In genomic region chr10:79289801-79290200, GRCh38 we compare ENCODE assay signal across 21 cellular contexts. TPM values are rescaled to one million over a fixed set of nuclear protein-coding genes. Genes with fewer than 3 reads are reported as not detected.
DNase-seq lines count a peak whose midpoint lies in the region; ATAC-seq, FAIRE-seq and TF ChIP-seq lines count a peak whose summit lies in the region.
"Had no signal": no experiment of that assay in that cellular context is flagged by ENCODE, and none has a peak within 500 bp of the region (broad histone marks: within the 10 kb centered on the region; RNA-seq: fewer than 3 reads in every experiment).

No MANE protein-coding gene starts in this region.

- peak overlapping the region in 4 of 6 donors; percentile 54 to 91 (median 82) for H3K27ac Mint-ChIP-seq in naive B cell

- CTCF ChIA-PET in HepG2 (lab: Yijun Ruan, JAX; ENCODE audit: low intra/inter-chr PET ratio, low total read pairs) = no interaction called here

- H3K9me3 Mint-ChIP-seq in naive B cell = no peaks in the 10 kb centered on the region
- H3K9me3 Mint-ChIP-seq: H9 had no signal

- TF ChIP-seq RAD21 in HepG2 (CRISPR knock-in tag; IDR thresholded peaks at IDR 0.05) = no peak

- H3K9ac ChIP-seq in HepG2 (ENCODE audit: insufficient read depth, low read depth, low read length) (no peak overlapping the region), colonic mucosa (ENCODE audit: low read depth in 2 of 2, low read length in 2 of 2) (no peak overlapping the region)

- WGBS in right lobe of liver (ENCODE audit: insufficient coverage, low coverage, low lambda C conversion rate, missing lambda C conversion rate) = no CpG with 5 or more reads among the region's 6 CpGs
- WGBS in HepG2 (ENCODE audit: low lambda C conversion rate) = 86% methylated on average over 4 of the region's 6 CpGs
- WGBS in aorta, 2 donors = 81 to 85% methylated on average over 6 of the region's 6 CpGs

- peaks cover 9% of the 10 kb centered on the region; the same call in 1 of the 2 replicates for H4K20me1 ChIP-seq in HepG2 (ENCODE audit: insufficient read depth, low read length)

- H3K4me3 Mint-ChIP-seq in naive B cell = no peak overlapping the region
- H3K4me3 Mint-ChIP-seq: H9 had no signal

- H3K4me2 ChIP-seq in HepG2 (ENCODE audit: low read depth, low read length) = no peak overlapping the region

- TF ChIP-seq POLR2A in right lobe of liver (IDR thresholded peaks at IDR 0.05) = no peak
- no peak for TF ChIP-seq POLR2A in HepG2 (IDR thresholded peaks at IDR 0.05; ENCODE audit: insufficient read depth in 1 of 2, low read depth in 2 of 2, low read length in 2 of 2)

- intact Hi-C loops in right lobe of liver (cut with DNase I) = no loop called here
- intact Hi-C loops in HepG2 (cut with micrococcal nuclease; ENCODE audit: unreplicated experiment) = loop anchor here (10.0 kb wide), 1 partner anchor 55 kb away; the partner anchor contains the start of gene PPIF
- intact Hi-C loops in colonic mucosa (cut with DNase I) = no loop called here
- intact Hi-C loops in aorta (cut with DNase I) = no loop called here

- H2AFZ ChIP-seq in HepG2 (ENCODE audit: low read length) = no peak overlapping the region

- no peaks in the 10 kb centered on the region for H3K79me2 ChIP-seq in HepG2 (ENCODE audit: insufficient read depth, low read length)

- H3K4me1 Mint-ChIP-seq in naive B cell = peaks cover 59 to 73% (median 61%) of the 10 kb centered on the region in 3 donors

- H3K27me3 ChIP-seq in right lobe of liver (no peaks in the 10 kb centered on the region), HepG2 (ENCODE audit: control insufficient read depth in 1 of 2, insufficient read depth in 2 of 2, low read length in 2 of 2) (no peaks in the 10 kb centered on the region), colonic mucosa (no peaks in the 10 kb centered on the region), aorta (ENCODE audit: control insufficient read depth in 1 of 2, insufficient read depth in 2 of 2, low read length in 1 of 2) (no peaks in the 10 kb centered on the region)
- H3K27me3 ChIP-seq: gastrocnemius medialis, SJSA1 had no signal

- in situ Hi-C loops in HepG2 (cut with HindIII; ENCODE audit: extremely low pct_ligation_motif_present, low pct_unique_long_range_greater_than_20kb) = no loop called here

- H3K27ac ChIP-seq in right lobe of liver (no peak overlapping the region), HepG2 (ENCODE audit: extremely low read length, insufficient read depth, low read length) (no peak overlapping the region), colonic mucosa (no peak overlapping the region), aorta (ENCODE audit: low read depth in 1 of 2, low read length in 2 of 2) (no peak overlapping the region)
- H3K27ac ChIP-seq: gastrocnemius medialis, SJSA1 had no signal

- BruUV-seq in HepG2 (replicated peaks; lab: Mats Ljungman, UMichigan) = no TSS peak

- H3K36me3 ChIP-seq in right lobe of liver (peaks cover 0 to 7% (median 4%) of the 10 kb centered on the region in 4 donors), HepG2 (replicated peaks in 1 of 2; ENCODE audit: control insufficient read depth in 1 of 2, insufficient read depth in 2 of 2, low read length in 2 of 2) (peaks cover 61 to 91% of the 10 kb centered on the region in 2 experiments), colonic mucosa (peaks cover 8% of the 10 kb centered on the region), aorta (ENCODE audit: control insufficient read depth in 1 of 2, insufficient read depth in 2 of 2, low read length in 1 of 2) (peaks cover 0 to 2% of the 10 kb centered on the region in 2 donors)

- no peak for FAIRE-seq in HepG2 (lab: Jason Lieb, UNC)
- FAIRE-seq: GM18507 had no signal

- peaks cover 0 to 5% of the 10 kb centered on the region in 2 donors for H3K36me3 Mint-ChIP-seq in naive B cell

- no peak for TF ChIP-seq EP300 in HepG2 (IDR thresholded peaks at IDR 0.05; ENCODE audit: low read depth in 2 of 2, low read length in 2 of 2)
- TF ChIP-seq EP300 in HepG2 (CRISPR knock-in tag; IDR thresholded peaks at IDR 0.05; ENCODE audit: borderline replicate concordance) = no peak

- TF ChIP-seq CTCF in right lobe of liver (IDR thresholded peaks at IDR 0.05) (no peak), HepG2 (CRISPR knock-in tag; IDR thresholded peaks at IDR 0.05) (no peak), colonic mucosa (IDR thresholded peaks at IDR 0.05) (no peak)

- H3K27me3 Mint-ChIP-seq in naive B cell = no peaks in the 10 kb centered on the region

- DNase-seq in right lobe of liver = no peak
- DNase-seq in HepG2 (ENCODE audit: low spot score) = no peak
- peak; percentile 65 for DNase-seq in colonic mucosa
- no peak for DNase-seq in naive B cell
- DNase-seq in NCI-H510A treated with DMSO at 0.1 percent for 48 hours (lab: John Stamatoyannopoulos, UW) = no peak
- DNase-seq in cerebellum (ENCODE audit: low spot score) = no peak
- DNase-seq in GDM1 (lab: John Stamatoyannopoulos, UW) = no peak
- DNase-seq in aorta = no peak
- DNase-seq: activated CD8-positive, alpha-beta memory T cell treated with anti-CD3 and anti-CD28 coated beads, Interleukin-2, amount 50 U/mL, for 4 hours; activated naive CD4-positive, alpha-beta T cell; anterior cingulate cortex; COR-L47; gastrocnemius medialis; H9; left cardiac atrium; NCI-H1105; NCI-H2171; retina; stimulated activated naive CD8-positive, alpha-beta T cell treated with anti-CD3 and anti-CD28 coated beads, Interleukin-15, Interleukin-2, amounts not matched to agents 100 U/mL and 50 U/mL, for 24 hours had no signal

- H3K9me3 ChIP-seq in right lobe of liver = no peaks in the 10 kb centered on the region
- no peaks in the 10 kb centered on the region for H3K9me3 ChIP-seq in HepG2 (ENCODE audit: low read length)
- H3K9me3 ChIP-seq in colonic mucosa = no peaks in the 10 kb centered on the region
- no peaks in the 10 kb centered on the region for H3K9me3 ChIP-seq in aorta (ENCODE audit: control insufficient read depth, low read length)
- H3K9me3 ChIP-seq: gastrocnemius medialis, SJSA1 had no signal

- H3K4me1 ChIP-seq in right lobe of liver = no peaks in the 10 kb centered on the region
- no peaks in the 10 kb centered on the region for H3K4me1 ChIP-seq in HepG2 (ENCODE audit: insufficient read depth, low read length)
- H3K4me1 ChIP-seq in colonic mucosa = peaks cover 11% of the 10 kb centered on the region
- no peaks in the 10 kb centered on the region for H3K4me1 ChIP-seq in aorta (ENCODE audit: control insufficient read depth in 1 of 2, insufficient read depth in 2 of 2, low read length in 2 of 2)

- ATAC-seq in right lobe of liver (peak; percentile 3 to 41 (median 5)), HepG2 (no peak), naive B cell (ENCODE audit: low read depth in 2 of 2) (no peak), aorta (ENCODE audit: low FRiP score) (no peak)
- ATAC-seq: gastrocnemius medialis; left cardiac atrium; stimulated activated naive CD8-positive, alpha-beta T cell treated with anti-CD3 and anti-CD28 coated beads, Interleukin-15, Interleukin-2, amounts not matched to agents 100 U/mL and 50 U/mL, for 24 hours had no signal

- POLR2A ChIA-PET in HepG2 (lab: Yijun Ruan, JAX) = no interaction called here

- no peak overlapping the region for H3K4me3 ChIP-seq in right lobe of liver
- no peak overlapping the region for H3K4me3 ChIP-seq in HepG2 (replicated peaks in 1 of 3; ENCODE audit: insufficient read depth in 1 of 3, low read depth in 2 of 3, low read length in 3 of 3)
- H3K4me3 ChIP-seq in colonic mucosa = no peak overlapping the region
- H3K4me3 ChIP-seq in aorta (ENCODE audit: low read length in 2 of 2) = no peak overlapping the region
- H3K4me3 ChIP-seq: gastrocnemius medialis, SJSA1 had no signal

RNA-seq across cellular contexts. Expression of gene PPIF, which starts 57.5 kb away (rescaled TPM):
- 100 to 1,000 TPM in 1 of 6 experiments, 10 to 100 TPM in 5; 53.7 to 106 (median 90.1) TPM for total RNA-seq in right lobe of liver
- 157 and 178 TPM in 2 replicates for total RNA-seq in HepG2 (2016; rRNA removed; fragmentation: Illumina TruSeq; extraction: Trizol)
- total RNA-seq in HepG2 (2016; cell fraction: cytosol; rRNA removed; fragmentation: Illumina TruSeq; extraction: Trizol; ENCODE audit: low read depth) = 30.6 and 37.3 TPM in 2 replicates
- 154 and 176 TPM in 2 replicates for total RNA-seq in HepG2 (2016; cell fraction: insoluble cytoplasmic fraction; rRNA removed; fragmentation: Illumina TruSeq; extraction: Trizol)
- total RNA-seq in HepG2 (2016; cell fraction: membrane; rRNA removed; fragmentation: Illumina TruSeq; extraction: Trizol) = 93.6 and 97.6 TPM in 2 replicates
- 106 and 121 TPM in 2 replicates for total RNA-seq in HepG2 (2016; cell fraction: nucleus; rRNA removed; fragmentation: Illumina TruSeq; extraction: Trizol)
- 134 and 147 TPM in 2 replicates for polyA plus RNA-seq in HepG2 (2011; rRNA removed)
- polyA plus RNA-seq in HepG2 (2011; cell fraction: cytosol; rRNA removed) = 144 and 156 TPM in 2 replicates
- 229 and 231 TPM in 2 replicates for polyA plus RNA-seq in HepG2 (2011; cell fraction: nucleus; rRNA removed)
- 92.0 and 152 TPM in 2 replicates for polyA plus RNA-seq in HepG2 (2012)
- 48.0 and 48.3 TPM in 2 replicates for polyA plus RNA-seq in HepG2 (2016; cell fraction: cytosol; fragmentation: Illumina TruSeq; extraction: Trizol; ENCODE audit: low read depth)
- 270 and 301 TPM in 2 replicates for polyA plus RNA-seq in HepG2 (2016; cell fraction: insoluble cytoplasmic fraction; fragmentation: Illumina TruSeq; extraction: Trizol; ENCODE audit: low read depth)
- 80.3 and 83.8 TPM in 2 replicates for polyA plus RNA-seq in HepG2 (2016; cell fraction: membrane; fragmentation: Illumina TruSeq; extraction: Trizol; ENCODE audit: low read depth)
- 218 and 229 TPM in 2 replicates for polyA plus RNA-seq in HepG2 (2016; cell fraction: nucleus; fragmentation: Illumina TruSeq; extraction: Trizol; ENCODE audit: insufficient read depth, low read depth)
- 220 and 249 TPM in 2 replicates for polyA minus RNA-seq in HepG2 (2011; rRNA and poly(A)+ RNA removed; ENCODE audit: low replicate concordance)
- 69.6 and 71.7 TPM in 2 replicates for polyA minus RNA-seq in HepG2 (2011; cell fraction: cytosol; rRNA and poly(A)+ RNA removed)
- 105 and 112 TPM in 2 replicates for polyA minus RNA-seq in HepG2 (2011; cell fraction: nucleus; rRNA and poly(A)+ RNA removed)
- total RNA-seq in colonic mucosa = 100 to 1,000 TPM in 1 of 2 donors, 10 to 100 TPM in 1; 99.3 to 154 TPM
- 10 to 100 TPM in 4 of 6 donors, 1 to 10 TPM in 2; 9.5 to 16.1 (median 12.7) TPM for polyA plus RNA-seq in naive B cell (ENCODE audit: low read depth in 6 of 6)
- total RNA-seq in cerebellum = 10.9 TPM
- 10 to 100 TPM; 16.8 to 21.2 TPM for total RNA-seq in aorta
- 10 to 100 TPM in 1 of 2 donors, 1 to 10 TPM in 1; 9.0 to 11.1 TPM for polyA plus RNA-seq in aorta

Comparison
In these comparisons a context has a peak if more than half of its experiments do, and no peak if none do; other contexts are left out.
1. ATAC-seq: peak in right lobe of liver (4 of 4); none in HepG2 (single experiment), naive B cell (0 of 2) and aorta (single experiment).